1 cellular context compared by ENCODE assay signal in the genomic region with DNA sequence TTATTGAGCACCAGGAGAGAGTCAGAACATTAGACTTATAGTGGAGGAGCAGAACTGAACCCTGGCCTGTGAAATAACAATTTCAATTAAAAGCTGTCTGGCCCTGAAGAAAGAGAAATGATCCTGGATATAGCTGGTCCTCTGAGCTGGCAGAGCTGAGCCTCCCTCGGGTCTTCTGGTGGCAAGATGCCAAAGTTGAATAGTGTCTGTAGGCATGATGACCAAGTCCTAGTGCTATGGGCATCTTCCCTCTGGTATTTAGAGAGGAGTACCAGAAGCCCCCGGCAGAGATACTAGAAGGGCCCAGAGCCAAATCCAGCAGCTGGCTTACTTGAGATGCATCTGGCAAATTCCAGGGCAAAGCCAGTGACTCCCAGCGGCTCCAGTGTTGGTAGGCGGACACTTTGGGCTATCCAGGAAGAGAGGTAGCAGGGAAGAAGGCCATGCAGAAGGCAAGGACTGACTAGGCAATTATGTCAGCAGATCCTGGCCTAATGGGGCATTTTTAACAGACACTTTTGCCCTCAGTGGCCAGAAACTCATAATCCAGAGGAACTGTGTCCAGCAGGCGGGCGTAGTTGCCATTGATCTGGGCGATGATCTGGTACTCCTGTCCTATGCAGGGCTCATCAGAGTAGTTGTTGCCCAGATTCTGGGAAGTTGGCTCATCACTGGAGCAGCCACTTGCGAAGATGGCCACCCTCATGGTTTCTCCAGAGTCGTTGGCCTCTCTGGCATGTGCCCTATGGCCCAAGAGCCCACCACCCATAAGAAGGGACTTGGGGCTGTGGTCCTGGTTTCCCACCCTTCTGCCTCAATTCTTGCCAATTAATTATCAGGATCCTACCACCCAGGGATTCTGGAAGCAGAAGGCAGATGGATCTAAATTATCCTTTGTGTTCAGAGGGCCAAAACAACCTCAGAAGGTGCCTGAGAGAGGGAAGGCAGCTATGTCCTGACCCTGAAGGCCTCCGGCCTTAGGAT.
TF ChIP-seq lines count a peak whose summit lies in the region.

No MANE protein-coding gene starts in this region.

TF ChIP-seq in K562, 482 proteins besides CTCF, POLR2A, EP300 and RAD21 (continued from another document and continues in another):
- TF ChIP-seq, protein P1, sequence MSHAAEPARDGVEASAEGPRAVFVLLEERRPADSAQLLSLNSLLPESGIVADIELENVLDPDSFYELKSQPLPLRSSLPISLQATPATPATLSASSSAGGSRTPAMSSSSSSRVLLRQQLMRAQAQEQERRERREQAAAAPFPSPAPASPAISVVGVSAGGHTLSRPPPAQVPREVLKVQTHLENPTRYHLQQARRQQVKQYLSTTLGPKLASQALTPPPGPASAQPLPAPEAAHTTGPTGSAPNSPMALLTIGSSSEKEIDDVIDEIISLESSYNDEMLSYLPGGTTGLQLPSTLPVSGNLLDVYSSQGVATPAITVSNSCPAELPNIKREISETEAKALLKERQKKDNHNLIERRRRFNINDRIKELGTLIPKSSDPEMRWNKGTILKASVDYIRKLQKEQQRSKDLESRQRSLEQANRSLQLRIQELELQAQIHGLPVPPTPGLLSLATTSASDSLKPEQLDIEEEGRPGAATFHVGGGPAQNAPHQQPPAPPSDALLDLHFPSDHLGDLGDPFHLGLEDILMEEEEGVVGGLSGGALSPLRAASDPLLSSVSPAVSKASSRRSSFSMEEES (CRISPR knock-in tag; IDR thresholded peaks at IDR 0.05): peak; percentile 32
- TF ChIP-seq ZEB2 (IDR thresholded peaks at IDR 0.05) (no peak), ZNF561 (CRISPR knock-in tag; conservative IDR thresholded peaks at IDR 0.05) (peak; percentile 73), ZNF212 (CRISPR knock-in tag; IDR thresholded peaks at IDR 0.05) (0 out of 2 replicates have a peak, but pooled peaks have one; percentile 30), GABPA (tag; conservative IDR thresholded peaks at IDR 0.05; ENCODE audit: low read depth) (no peak), ASH1L (IDR thresholded peaks at IDR 0.05; ENCODE audit: borderline replicate concordance, low read depth, partially characterized antibody) (no peak), CHD4 (IDR thresholded peaks at IDR 0.05; ENCODE audit: insufficient read depth, insufficient replicate concordance, low read depth, low read length, poor library complexity, severe bottlenecking) (no peak), ATF6 (CRISPR knock-in tag; IDR thresholded peaks at IDR 0.05) (no peak), MAX (CRISPR knock-in tag; IDR thresholded peaks at IDR 0.05) (no peak), DDX20 (tag; IDR thresholded peaks at IDR 0.05; ENCODE audit: low read depth) (no peak), ARID2 (IDR thresholded peaks at IDR 0.05) (no peak), NUFIP1 (IDR thresholded peaks at IDR 0.05; ENCODE audit: partially characterized antibody) (no peak), PHF21A (IDR thresholded peaks at IDR 0.05; ENCODE audit: borderline replicate concordance, low read depth) (no peak), BRCA1 (IDR thresholded peaks at IDR 0.05) (no peak), BRCA1 (CRISPR knock-in tag; IDR thresholded peaks at IDR 0.05) (no peak), ZKSCAN8 (CRISPR knock-in tag; IDR thresholded peaks at IDR 0.05) (no peak), LCOR (CRISPR knock-in tag; IDR thresholded peaks at IDR 0.05) (no peak), XRCC4 (IDR thresholded peaks at IDR 0.05; ENCODE audit: extremely low read depth, insufficient read depth, insufficient read length) (no peak), ETV5 (CRISPR knock-in tag; IDR thresholded peaks at IDR 0.05; ENCODE audit: low read depth) (0 out of 2 replicates have a peak, but pooled peaks have one; percentile 51), GATAD2B (IDR thresholded peaks at IDR 0.05; ENCODE audit: borderline replicate concordance) (no peak), ZNF354B (CRISPR knock-in tag; IDR thresholded peaks at IDR 0.05) (no peak), ZNF77 (CRISPR knock-in tag; IDR thresholded peaks at IDR 0.05) (no peak), PREB (CRISPR knock-in tag; IDR thresholded peaks at IDR 0.05) (no peak), ZNF830 (CRISPR knock-in tag; IDR thresholded peaks at IDR 0.05) (no peak; the same call in none of the 2 replicates), ZNF12 (CRISPR knock-in tag; IDR thresholded peaks at IDR 0.05) (no peak), MYC (IDR thresholded peaks at IDR 0.05; ENCODE audit: low read depth, low read length) (peak; percentile 21; the same call in 1 of the 2 replicates), MYC (CRISPR knock-in tag; IDR thresholded peaks at IDR 0.05; ENCODE audit: borderline replicate concordance, low read depth) (peak; percentile 37; the same call in 1 of the 2 replicates), ESRRB (CRISPR knock-in tag; IDR thresholded peaks at IDR 0.05; ENCODE audit: borderline replicate concordance) (peak; percentile 4; the same call in 1 of the 2 replicates), ERF (CRISPR knock-in tag; IDR thresholded peaks at IDR 0.05) (0 out of 2 replicates have a peak, but pooled peaks have one; percentile 62), PCBP2 (IDR thresholded peaks at IDR 0.05; ENCODE audit: low read depth, low read length, poor library complexity, severe bottlenecking) (no peak), XRCC5 (IDR thresholded peaks at IDR 0.05; ENCODE audit: low read depth, low read length) (no peak), IRF2 (CRISPR knock-in tag; IDR thresholded peaks at IDR 0.05) (no peak), ZNF174 (CRISPR knock-in tag; IDR thresholded peaks at IDR 0.05) (no peak), FOXM1 (IDR thresholded peaks at IDR 0.05; ENCODE audit: low read depth) (no peak), FOXM1 (CRISPR knock-in tag; IDR thresholded peaks at IDR 0.05; ENCODE audit: low read depth) (no peak), MYBL2 (IDR thresholded peaks at IDR 0.05; ENCODE audit: low read depth) (no peak), MYBL2 (CRISPR knock-in tag; IDR thresholded peaks at IDR 0.05; ENCODE audit: borderline replicate concordance) (no peak), DPF2 (IDR thresholded peaks at IDR 0.05) (no peak), ZBTB5 (IDR thresholded peaks at IDR 0.05) (no peak), POLR2B (IDR thresholded peaks at IDR 0.05; ENCODE audit: low read depth, partially characterized antibody) (peak; percentile 70), ZNF76 (CRISPR knock-in tag; IDR thresholded peaks at IDR 0.05; ENCODE audit: borderline replicate concordance) (no peak), ZNF277 (CRISPR knock-in tag; IDR thresholded peaks at IDR 0.05; ENCODE audit: borderline replicate concordance) (no peak), ZNF551 (CRISPR knock-in tag; IDR thresholded peaks at IDR 0.05) (no peak), PHB2 (IDR thresholded peaks at IDR 0.05; ENCODE audit: low read depth) (no peak), MTA3 (IDR thresholded peaks at IDR 0.05; ENCODE audit: borderline replicate concordance) (no peak; the same call in 1 of the 2 replicates)
- TF ChIP-seq, protein P2, sequence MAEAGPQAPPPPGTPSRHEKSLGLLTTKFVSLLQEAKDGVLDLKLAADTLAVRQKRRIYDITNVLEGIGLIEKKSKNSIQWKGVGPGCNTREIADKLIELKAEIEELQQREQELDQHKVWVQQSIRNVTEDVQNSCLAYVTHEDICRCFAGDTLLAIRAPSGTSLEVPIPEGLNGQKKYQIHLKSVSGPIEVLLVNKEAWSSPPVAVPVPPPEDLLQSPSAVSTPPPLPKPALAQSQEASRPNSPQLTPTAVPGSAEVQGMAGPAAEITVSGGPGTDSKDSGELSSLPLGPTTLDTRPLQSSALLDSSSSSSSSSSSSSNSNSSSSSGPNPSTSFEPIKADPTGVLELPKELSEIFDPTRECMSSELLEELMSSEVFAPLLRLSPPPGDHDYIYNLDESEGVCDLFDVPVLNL (CRISPR knock-in tag; IDR thresholded peaks at IDR 0.05; ENCODE audit: low read depth): no peak
- TF ChIP-seq, protein P3, sequence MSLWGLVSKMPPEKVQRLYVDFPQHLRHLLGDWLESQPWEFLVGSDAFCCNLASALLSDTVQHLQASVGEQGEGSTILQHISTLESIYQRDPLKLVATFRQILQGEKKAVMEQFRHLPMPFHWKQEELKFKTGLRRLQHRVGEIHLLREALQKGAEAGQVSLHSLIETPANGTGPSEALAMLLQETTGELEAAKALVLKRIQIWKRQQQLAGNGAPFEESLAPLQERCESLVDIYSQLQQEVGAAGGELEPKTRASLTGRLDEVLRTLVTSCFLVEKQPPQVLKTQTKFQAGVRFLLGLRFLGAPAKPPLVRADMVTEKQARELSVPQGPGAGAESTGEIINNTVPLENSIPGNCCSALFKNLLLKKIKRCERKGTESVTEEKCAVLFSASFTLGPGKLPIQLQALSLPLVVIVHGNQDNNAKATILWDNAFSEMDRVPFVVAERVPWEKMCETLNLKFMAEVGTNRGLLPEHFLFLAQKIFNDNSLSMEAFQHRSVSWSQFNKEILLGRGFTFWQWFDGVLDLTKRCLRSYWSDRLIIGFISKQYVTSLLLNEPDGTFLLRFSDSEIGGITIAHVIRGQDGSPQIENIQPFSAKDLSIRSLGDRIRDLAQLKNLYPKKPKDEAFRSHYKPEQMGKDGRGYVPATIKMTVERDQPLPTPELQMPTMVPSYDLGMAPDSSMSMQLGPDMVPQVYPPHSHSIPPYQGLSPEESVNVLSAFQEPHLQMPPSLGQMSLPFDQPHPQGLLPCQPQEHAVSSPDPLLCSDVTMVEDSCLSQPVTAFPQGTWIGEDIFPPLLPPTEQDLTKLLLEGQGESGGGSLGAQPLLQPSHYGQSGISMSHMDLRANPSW (CRISPR knock-in tag; IDR thresholded peaks at IDR 0.05): no peak
- TF ChIP-seq, protein P4, sequence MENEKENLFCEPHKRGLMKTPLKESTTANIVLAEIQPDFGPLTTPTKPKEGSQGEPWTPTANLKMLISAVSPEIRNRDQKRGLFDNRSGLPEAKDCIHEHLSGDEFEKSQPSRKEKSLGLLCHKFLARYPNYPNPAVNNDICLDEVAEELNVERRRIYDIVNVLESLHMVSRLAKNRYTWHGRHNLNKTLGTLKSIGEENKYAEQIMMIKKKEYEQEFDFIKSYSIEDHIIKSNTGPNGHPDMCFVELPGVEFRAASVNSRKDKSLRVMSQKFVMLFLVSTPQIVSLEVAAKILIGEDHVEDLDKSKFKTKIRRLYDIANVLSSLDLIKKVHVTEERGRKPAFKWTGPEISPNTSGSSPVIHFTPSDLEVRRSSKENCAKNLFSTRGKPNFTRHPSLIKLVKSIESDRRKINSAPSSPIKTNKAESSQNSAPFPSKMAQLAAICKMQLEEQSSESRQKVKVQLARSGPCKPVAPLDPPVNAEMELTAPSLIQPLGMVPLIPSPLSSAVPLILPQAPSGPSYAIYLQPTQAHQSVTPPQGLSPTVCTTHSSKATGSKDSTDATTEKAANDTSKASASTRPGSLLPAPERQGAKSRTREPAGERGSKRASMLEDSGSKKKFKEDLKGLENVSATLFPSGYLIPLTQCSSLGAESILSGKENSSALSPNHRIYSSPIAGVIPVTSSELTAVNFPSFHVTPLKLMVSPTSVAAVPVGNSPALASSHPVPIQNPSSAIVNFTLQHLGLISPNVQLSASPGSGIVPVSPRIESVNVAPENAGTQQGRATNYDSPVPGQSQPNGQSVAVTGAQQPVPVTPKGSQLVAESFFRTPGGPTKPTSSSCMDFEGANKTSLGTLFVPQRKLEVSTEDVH (IDR thresholded peaks at IDR 0.05; ENCODE audit: low read depth, partially characterized antibody): peak; percentile 66
